Comparison of ENCODE assay signal across 16 cellular contexts in the genomic region with DNA sequence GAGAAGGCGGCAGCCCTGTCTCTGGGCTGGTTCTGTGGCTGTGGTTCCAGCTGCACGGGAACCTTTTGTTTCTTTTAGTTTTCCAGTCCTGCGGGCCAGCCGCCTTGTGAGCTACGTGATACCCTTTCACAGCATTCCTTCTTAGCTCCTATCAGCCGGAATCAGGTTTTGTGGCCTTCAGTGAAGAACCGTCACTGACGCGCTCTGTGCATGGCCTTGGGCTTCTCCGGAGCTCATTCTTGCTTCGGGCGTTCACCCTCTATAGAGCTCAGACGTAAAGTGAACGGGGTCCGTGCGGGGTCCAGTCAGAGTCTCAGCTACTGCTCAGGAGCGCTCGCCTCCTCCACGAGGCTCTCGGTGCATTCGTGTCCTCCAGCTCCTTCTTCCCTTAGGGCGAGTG.
DNase-seq lines count a peak whose midpoint lies in the region; ATAC-seq and TF ChIP-seq lines count a peak whose summit lies in the region.
"Had no signal": no experiment of that assay in that cellular context is flagged by ENCODE, and none has a peak within 500 bp of the region (broad histone marks: within the 10 kb centered on the region; RNA-seq: fewer than 3 reads in every experiment).

No MANE protein-coding gene starts in this region.

- H2BK12ac ChIP-seq in trophoblast cell (ENCODE audit: low read length), result no peak overlapping the region

- no peaks in the 10 kb centered on the region for H3K9me3 Mint-ChIP-seq in chondrocyte (ENCODE audit: low read depth)
- H3K9me3 Mint-ChIP-seq: CD4-positive, CD25-positive, alpha-beta regulatory T cell; CD8-positive, alpha-beta T cell had no signal

- intact Hi-C loops in gastrocnemius medialis (cut with DNase I; ENCODE audit: low total_unique reads), result no loop called here
- intact Hi-C loops in testis (cut with DNase I; ENCODE audit: low total_unique reads), result no loop called here
- intact Hi-C loops in posterior cingulate gyrus (cut with DNase I), result no loop called here

- peaks cover 12% of the 10 kb centered on the region in 2 experiments for H3K4me1 ChIP-seq in trophoblast cell (ENCODE audit: control insufficient read depth in 1 of 2, insufficient read depth in 2 of 2, low read length in 2 of 2)
- peaks cover 22 to 39% of the 10 kb centered on the region in 2 donors for H3K4me1 ChIP-seq in gastrocnemius medialis
- H3K4me1 ChIP-seq in testis, result peaks cover 9% of the 10 kb centered on the region
- H3K4me1 ChIP-seq: HAP-1 had no signal

- no peak overlapping the region for H3K23ac ChIP-seq in trophoblast cell (ENCODE audit: low read length)

- peak overlapping the region; percentile 41 for H2BK120ac ChIP-seq in trophoblast cell (ENCODE audit: insufficient read depth, low read length, poor library complexity)

- H3K4me2 ChIP-seq in trophoblast cell (ENCODE audit: low read length), result no peak overlapping the region

- H3K27me3 ChIP-seq in trophoblast cell (ENCODE audit: insufficient read depth, low read length) (no peaks in the 10 kb centered on the region), gastrocnemius medialis (no peaks in the 10 kb centered on the region), testis (no peaks in the 10 kb centered on the region)

- in situ Hi-C loops in gastrocnemius medialis (cut with MboI; ENCODE audit: low sequenced_read_pairs in 4 of 4), result loop anchor here in 1 of 4 donors (10.0 kb wide), 1 partner anchor 168 kb away; a partner anchor contains a TSS

- no peak overlapping the region for H2AK5ac ChIP-seq in trophoblast cell (ENCODE audit: low read length)

- no peaks in the 10 kb centered on the region for H3K9me3 ChIP-seq in trophoblast cell (ENCODE audit: insufficient read depth, low read depth, low read length)
- H3K9me3 ChIP-seq in gastrocnemius medialis, result no peaks in the 10 kb centered on the region
- no peaks in the 10 kb centered on the region for H3K9me3 ChIP-seq in testis
- H3K9me3 ChIP-seq in T-helper 17 cell (ENCODE audit: control insufficient read depth, low read length, poor library complexity, severe bottlenecking), result no peaks in the 10 kb centered on the region
- H3K9me3 ChIP-seq: Caco-2, HAP-1 had no signal

- no peak overlapping the region for H3K9ac ChIP-seq in trophoblast cell (ENCODE audit: low read length)

- DNase-seq in trophoblast cell (peak; percentile 98 to 99), gastrocnemius medialis (no peak), testis (peak; percentile 21), T-helper 17 cell (no peak), posterior cingulate gyrus (no peak), chondrocyte (ENCODE audit: low spot score) (no peak), GM19240 (ENCODE audit: insufficient read length, low spot score) (no peak)
- DNase-seq: C1 segment of cervical spinal cord; CD4-positive, CD25-positive, alpha-beta regulatory T cell; CD8-positive, alpha-beta T cell; EL; GF-D8; GOT3 had no signal

- no peaks in the 10 kb centered on the region for H3K36me3 ChIP-seq in trophoblast cell (ENCODE audit: control insufficient read depth in 1 of 2, insufficient read depth in 2 of 2, low read length in 2 of 2)
- H3K36me3 ChIP-seq in gastrocnemius medialis, result no peaks in the 10 kb centered on the region
- no peaks in the 10 kb centered on the region for H3K36me3 ChIP-seq in testis (ENCODE audit: low read depth, missing control alignments)
- H3K36me3 ChIP-seq: HAP-1 had no signal

- H3K4ac ChIP-seq in trophoblast cell (ENCODE audit: low read depth, low read length), result no peak overlapping the region

- H3K27me3 Mint-ChIP-seq in T-helper 17 cell, result peaks cover 15% of the 10 kb centered on the region
- H3K27me3 Mint-ChIP-seq in chondrocyte (ENCODE audit: low read depth), result no peaks in the 10 kb centered on the region

- peak overlapping the region; percentile 15 for H4K91ac ChIP-seq in trophoblast cell (ENCODE audit: low read depth, low read length)

- H3K4me3 Mint-ChIP-seq in T-helper 17 cell (no peak overlapping the region), chondrocyte (ENCODE audit: unreplicated experiment) (no peak overlapping the region)
- H3K4me3 Mint-ChIP-seq: CD4-positive, CD25-positive, alpha-beta regulatory T cell; CD8-positive, alpha-beta T cell had no signal

- H3K27ac Mint-ChIP-seq in T-helper 17 cell (no peak overlapping the region), chondrocyte (ENCODE audit: unreplicated experiment) (no peak overlapping the region)
- H3K27ac Mint-ChIP-seq: CD4-positive, CD25-positive, alpha-beta regulatory T cell; CD8-positive, alpha-beta T cell had no signal

- H4K8ac ChIP-seq in trophoblast cell (ENCODE audit: low read depth, low read length), result no peak overlapping the region

- H4K12ac ChIP-seq in trophoblast cell (ENCODE audit: low read depth, low read length), result no peak overlapping the region

- no peaks in the 10 kb centered on the region for H3K36me3 Mint-ChIP-seq in T-helper 17 cell (ENCODE audit: low read depth)
- H3K36me3 Mint-ChIP-seq in chondrocyte (ENCODE audit: low read depth), result no peaks in the 10 kb centered on the region
- H3K36me3 Mint-ChIP-seq: CD4-positive, CD25-positive, alpha-beta regulatory T cell; CD8-positive, alpha-beta T cell had no signal

- H3K4me1 Mint-ChIP-seq in T-helper 17 cell (peaks cover 4% of the 10 kb centered on the region), chondrocyte (ENCODE audit: low read depth) (no peaks in the 10 kb centered on the region)
- H3K4me1 Mint-ChIP-seq: CD4-positive, CD25-positive, alpha-beta regulatory T cell had no signal

- ATAC-seq in gastrocnemius medialis (no peak), T-helper 17 cell (no peak)
- ATAC-seq: CD8-positive, alpha-beta T cell had no signal

- TF ChIP-seq POLR2A in gastrocnemius medialis (IDR thresholded peaks at IDR 0.05), result no peak
- TF ChIP-seq POLR2A in testis (IDR thresholded peaks at IDR 0.05), result no peak

- H3K79me2 ChIP-seq in trophoblast cell (ENCODE audit: control insufficient read depth, insufficient read depth, low read length, poor library complexity), result no peaks in the 10 kb centered on the region

- TF ChIP-seq CTCF in VCaP (conservative IDR thresholded peaks at IDR 0.05) (no peak), gastrocnemius medialis (IDR thresholded peaks at IDR 0.05 in 4 of 5, conservative IDR thresholded peaks at IDR 0.05 in 1 of 5) (no peak), testis (IDR thresholded peaks at IDR 0.05) (no peak), chondrocyte (IDR thresholded peaks at IDR 0.05) (no peak)

- H3K14ac ChIP-seq in trophoblast cell (ENCODE audit: low read length), result no peak overlapping the region

- no peak overlapping the region for H2AFZ ChIP-seq in trophoblast cell (ENCODE audit: insufficient read depth, low read length, poor library complexity)

- no peak overlapping the region for H3K4me3 ChIP-seq in trophoblast cell (ENCODE audit: low read depth, low read length)
- no peak overlapping the region for H3K4me3 ChIP-seq in gastrocnemius medialis
- no peak overlapping the region for H3K4me3 ChIP-seq in testis
- H3K4me3 ChIP-seq: HAP-1 had no signal

- H3K18ac ChIP-seq in trophoblast cell (ENCODE audit: low read length), result no peak overlapping the region

- no CpG with 5 or more reads among the region's 22 CpGs for WGBS in trophoblast cell (ENCODE audit: extremely low coverage, insufficient coverage, insufficient read length)
- WGBS in testis, 2 donors, result 53 to 75% methylated on average over 21 to 22 of the region's 22 CpGs

- H3K27ac ChIP-seq in VCaP (peak overlapping the region; percentile 92), trophoblast cell (ENCODE audit: low read depth, low read length) (peak overlapping the region; percentile 15), gastrocnemius medialis (peak overlapping the region in 3 of 4 donors; percentile 44 to 80 (median 71)), testis (no peak overlapping the region)

- peaks cover 15% of the 10 kb centered on the region for H3K79me1 ChIP-seq in trophoblast cell (ENCODE audit: low read length)

- peak overlapping the region; percentile 10 for H2BK5ac ChIP-seq in trophoblast cell (ENCODE audit: low read depth, low read length, poor library complexity)

Comparison
In these comparisons a context has a peak if more than half of its experiments do, and no peak if none do; other contexts are left out.
1. H3K27ac ChIP-seq: peak in VCaP (single experiment), trophoblast cell (single experiment) and gastrocnemius medialis (3 of 4); none in testis (0 of 2).
2. DNase-seq: peak in trophoblast cell (2 of 2) and testis (single experiment); none in gastrocnemius medialis (0 of 2), T-helper 17 cell (0 of 3), posterior cingulate gyrus (0 of 10), chondrocyte (single experiment) and GM19240 (single experiment).